ENCODE assay signal across 15 cellular contexts in the genomic region with DNA sequence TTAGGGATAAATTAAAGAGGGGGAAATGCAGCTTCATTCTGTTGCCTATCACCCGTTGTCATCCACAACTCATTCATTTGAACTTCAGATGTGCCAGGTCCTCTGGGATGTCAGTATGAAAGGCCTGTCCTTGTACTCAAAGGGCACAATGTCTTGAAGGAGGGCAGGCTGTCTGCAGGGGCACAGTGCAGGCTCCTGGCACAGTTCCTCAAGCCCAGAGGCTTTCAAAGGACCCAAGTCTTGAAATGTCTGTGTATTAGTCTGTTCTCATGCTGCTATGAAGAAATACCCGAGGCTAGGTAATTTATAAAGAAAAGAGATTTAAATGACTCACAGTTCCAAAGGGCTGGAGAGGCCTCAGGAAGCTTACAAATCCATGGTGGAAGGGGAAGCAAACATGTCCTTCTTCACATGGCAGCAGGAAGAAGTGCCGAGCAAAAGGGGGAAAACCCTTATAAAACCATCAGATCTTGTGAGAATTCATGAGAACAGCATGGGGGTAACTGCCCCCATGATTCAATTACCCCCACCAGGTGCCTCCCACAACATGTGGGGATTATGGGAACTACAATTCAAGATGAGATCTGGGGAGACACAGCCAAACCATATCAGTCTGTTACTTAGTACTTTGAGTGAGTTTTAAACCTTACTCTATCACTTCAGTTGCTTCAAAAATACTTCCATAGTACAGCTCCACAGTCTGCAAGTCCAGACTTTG. TPM values are rescaled to one million over a fixed set of nuclear protein-coding genes. Genes with fewer than 3 reads are reported as not detected.
DNase-seq lines count a peak whose midpoint lies in the region; ATAC-seq, FAIRE-seq and TF ChIP-seq lines count a peak whose summit lies in the region.
"Had no signal": no experiment of that assay in that cellular context is flagged by ENCODE, and none has a peak within 500 bp of the region (broad histone marks: within the 10 kb centered on the region; RNA-seq: fewer than 3 reads in every experiment).

No MANE protein-coding gene starts in this region.

- in situ Hi-C loops in brain microvascular endothelial cell (cut with HindIII; ENCODE audit: low pct_ligation_motif_present, low sequenced_read_pairs): no loop called here

- TF ChIP-seq CTCF in KMS-11 (conservative IDR thresholded peaks at IDR 0.05; ENCODE audit: low read depth, low read length) (no peak), brain microvascular endothelial cell (IDR thresholded peaks at IDR 0.05; ENCODE audit: low read depth, low read length, missing control alignments) (no peak), mucosa of descending colon (IDR thresholded peaks at IDR 0.05) (no peak), prostate gland (IDR thresholded peaks at IDR 0.05) (no peak)

- no peaks in the 10 kb centered on the region for H3K27me3 ChIP-seq in KMS-11 (ENCODE audit: insufficient read depth, low read depth)
- no peaks in the 10 kb centered on the region for H3K27me3 ChIP-seq in brain microvascular endothelial cell (replicated peaks)
- H3K27me3 ChIP-seq in prostate gland (replicated peaks; ENCODE audit: insufficient read depth): no peaks in the 10 kb centered on the region

- H3K36me3 ChIP-seq in KMS-11 (ENCODE audit: insufficient read depth) (no peaks in the 10 kb centered on the region), brain microvascular endothelial cell (replicated peaks) (no peaks in the 10 kb centered on the region), mucosa of descending colon (ENCODE audit: low read depth) (no peaks in the 10 kb centered on the region), prostate gland (no peaks in the 10 kb centered on the region)

- 74% methylated on average over 3 of the region's 3 CpGs for WGBS in prostate gland

- ATAC-seq in mucosa of descending colon: peak; percentile 31
- ATAC-seq: natural killer cell treated with Interleukin-12 subunit alpha and Interleukin-12 subunit beta and Interleukin-15 and Interleukin-18, amount 100 ng/mL, for 72 hours had no signal

- DNase-seq in GM12892 (ENCODE audit: insufficient read length) (no peak), brain microvascular endothelial cell (no peak), mucosa of descending colon (no peak), DMS114 treated with DMSO at 0.1 percent for 48 hours (lab: John Stamatoyannopoulos, UW; ENCODE audit: unreplicated experiment) (no peak), SIG-M5 treated with dmso at 0.1 percent for 504 hours (lab: John Stamatoyannopoulos, UW; ENCODE audit: unreplicated experiment) (no peak), prostate gland (ENCODE audit: low spot score) (no peak), SKM-1 (lab: John Stamatoyannopoulos, UW; ENCODE audit: unreplicated experiment) (no peak)
- DNase-seq: activated CD4-positive, alpha-beta T cell treated with anti-CD3 and anti-CD28 coated beads, Interleukin-2, amount 50 U/mL, for 4 hours; anterior cingulate cortex; immature natural killer cell; NCI-H1105; NCI-H526 treated with DMSO at 0.1 percent for 48 hours had no signal

- H3K79me2 ChIP-seq in KMS-11 (ENCODE audit: insufficient read depth, low read depth): no peaks in the 10 kb centered on the region

- peak overlapping the region; percentile 47 for H3K4me2 ChIP-seq in KMS-11

- intact Hi-C loops in mucosa of descending colon (cut with DNase I, micrococcal nuclease) (no loop called here), prostate gland (cut with DNase I) (no loop called here)

- TF ChIP-seq POLR2A in GM12892 (IDR thresholded peaks at IDR 0.05; ENCODE audit: low read depth, low read length): no peak
- TF ChIP-seq POLR2A in prostate gland (IDR thresholded peaks at IDR 0.05): no peak

- peak; percentile 9 for FAIRE-seq in GM12892 (lab: Jason Lieb, UNC)
- FAIRE-seq: endometrium had no signal

- H3K9me3 ChIP-seq in mucosa of descending colon (no peaks in the 10 kb centered on the region), prostate gland (no peaks in the 10 kb centered on the region)

- no peak overlapping the region for H3K9ac ChIP-seq in KMS-11

- no peak overlapping the region for H3K4me3 ChIP-seq in KMS-11 (IDR thresholded peaks at IDR 0.05; ENCODE audit: insufficient read depth, low read depth, low read length)
- H3K4me3 ChIP-seq in brain microvascular endothelial cell (ENCODE audit: low read depth, low read length): no peak overlapping the region
- no peak overlapping the region for H3K4me3 ChIP-seq in mucosa of descending colon
- no peak overlapping the region for H3K4me3 ChIP-seq in prostate gland

- H4K20me1 ChIP-seq in KMS-11 (ENCODE audit: insufficient read depth): no peaks in the 10 kb centered on the region

- no peak overlapping the region for H2AFZ ChIP-seq in KMS-11 (ENCODE audit: low read depth)

- H3K27ac ChIP-seq in KMS-11: peak overlapping the region; percentile 59; the same call in 1 of the 2 replicates
- peak overlapping the region; percentile 15 for H3K27ac ChIP-seq in brain microvascular endothelial cell
- no peak overlapping the region for H3K27ac ChIP-seq in prostate gland

- H3K4me1 ChIP-seq in KMS-11 (ENCODE audit: low read depth, poor library complexity, severe bottlenecking) (peaks cover 66% of the 10 kb centered on the region), mucosa of descending colon (ENCODE audit: low read depth) (no peaks in the 10 kb centered on the region), prostate gland (replicated peaks) (no peaks in the 10 kb centered on the region)

RNA-seq across cellular contexts. Expression of gene SNX9, which starts 9.4 kb away (rescaled TPM):
- polyA plus RNA-seq in GM12892 (2012; ENCODE audit: missing spikeins): 7.8 TPM
- total RNA-seq in mucosa of descending colon: 10 to 100 TPM; 55.0 to 69.6 (median 68.0) TPM
- 10 to 100 TPM; 39.2 to 40.6 TPM for total RNA-seq in prostate gland

Comparison
In these comparisons a context has a peak if more than half of its experiments do, and no peak if none do; other contexts are left out.
1. H3K27ac ChIP-seq: peak in KMS-11 (single experiment) and brain microvascular endothelial cell (single experiment); none in prostate gland (0 of 2).